8 cellular contexts compared by ENCODE assay signal in genomic region chr12:50132505-50133135, GRCh38. TPM values are rescaled to one million over a fixed set of nuclear protein-coding genes. Genes with fewer than 3 reads are reported as not detected.
A peak's percentile ranks its signal among the peaks of the same experiment; 100 is the strongest.
DNase-seq lines count a peak whose midpoint lies in the region; ATAC-seq and TF ChIP-seq lines count a peak whose summit lies in the region.

No MANE protein-coding gene starts in this region.

- no peaks in the 10 kb centered on the region for H3K9me3 ChIP-seq in breast epithelium
- no peaks in the 10 kb centered on the region for H3K9me3 ChIP-seq in mucosa of descending colon

- TF ChIP-seq CTCF in breast epithelium (IDR thresholded peaks at IDR 0.05) (peak in 2 of 3 donors; percentile 30 to 60), mucosa of descending colon (IDR thresholded peaks at IDR 0.05) (no peak)

- H3K27me3 ChIP-seq in breast epithelium, result no peaks in the 10 kb centered on the region

- peak; percentile 73 for ATAC-seq in mucosa of descending colon
- no peak for ATAC-seq in HG03342 (IDR thresholded peaks at IDR 0.05; ENCODE audit: unreplicated experiment)

- peak; percentile 38 for DNase-seq in NCI-H2227 (lab: John Stamatoyannopoulos, UW; ENCODE audit: unreplicated experiment)
- DNase-seq in NCI-H2227 treated with DMSO at 0.1 percent for 48 hours (lab: John Stamatoyannopoulos, UW), result no peak
- DNase-seq in NCI-H2171 treated with DMSO at 0.1 percent for 48 hours (lab: John Stamatoyannopoulos, UW), result peak; percentile 58
- no peak for DNase-seq in breast epithelium (ENCODE audit: low spot score in 2 of 2)
- DNase-seq in mucosa of descending colon, result peak in 1 of 3 donors; percentile 21
- no peak for DNase-seq in A172 (ENCODE audit: low spot score)
- DNase-seq in mucosa of gallbladder (ENCODE audit: low spot score), result no peak

- no peaks in the 10 kb centered on the region for H3K4me1 ChIP-seq in breast epithelium
- no peaks in the 10 kb centered on the region for H3K4me1 ChIP-seq in mucosa of descending colon (ENCODE audit: low read depth)

- H3K4me3 ChIP-seq in breast epithelium (no peak overlapping the region), mucosa of descending colon (no peak overlapping the region)

- H3K36me3 ChIP-seq in breast epithelium (no peaks in the 10 kb centered on the region), mucosa of descending colon (ENCODE audit: low read depth) (no peaks in the 10 kb centered on the region)

- no peak overlapping the region for H3K27ac ChIP-seq in breast epithelium

- intact Hi-C loops in breast epithelium (cut with DNase I; ENCODE audit: low total_unique reads) (no loop called here), mucosa of descending colon (cut with DNase I, micrococcal nuclease) (no loop called here)

- TF ChIP-seq POLR2A in breast epithelium (IDR thresholded peaks at IDR 0.05), result no peak

RNA-seq across cellular contexts. Expression of gene COX14, which starts 20.6 kb away (rescaled TPM):
- total RNA-seq in breast epithelium (100 to 1,000 TPM in 1 of 3 donors, 10 to 100 TPM in 2; 66.7 to 139 (median 95.4) TPM), mucosa of descending colon (10 to 100 TPM; 72.2 to 89.8 (median 74.9) TPM), mucosa of gallbladder (80.5 TPM)
- total RNA-seq in A172 (2014; rRNA removed; shearing (Covaris generic)), result 49.7 and 76.4 TPM in 2 replicates

RNA-seq across cellular contexts. Expression of gene GPD1, which starts 28.8 kb away (rescaled TPM):
- 1,000 to 10,000 TPM in 1 of 3 donors, 100 to 1,000 TPM in 2; 235 to 4,731 (median 280) TPM for total RNA-seq in breast epithelium
- 1 to 10 TPM; 1.7 to 4.1 (median 1.9) TPM for total RNA-seq in mucosa of descending colon
- 0.29 and 3.8 TPM in 2 replicates for total RNA-seq in A172 (2014; rRNA removed; shearing (Covaris generic))
- 21.5 TPM for total RNA-seq in mucosa of gallbladder

RNA-seq across cellular contexts. Expression of gene CERS5, which starts 34.5 kb away (rescaled TPM):
- 10 to 100 TPM; 25.0 to 40.1 (median 32.4) TPM for total RNA-seq in breast epithelium
- 10 to 100 TPM; 21.0 to 26.2 (median 23.0) TPM for total RNA-seq in mucosa of descending colon
- total RNA-seq in A172 (2014; rRNA removed; shearing (Covaris generic)), result 18.9 and 19.2 TPM in 2 replicates
- total RNA-seq in mucosa of gallbladder, result 37.9 TPM

RNA-seq across cellular contexts. Expression of gene SMARCD1, which starts 47.5 kb away (rescaled TPM):
- total RNA-seq in breast epithelium, result 10 to 100 TPM; 50.6 to 56.7 (median 51.5) TPM
- total RNA-seq in mucosa of descending colon, result 10 to 100 TPM; 34.2 to 44.9 (median 38.9) TPM
- total RNA-seq in A172 (2014; rRNA removed; shearing (Covaris generic)), result 57.4 and 93.9 TPM in 2 replicates
- 49.5 TPM for total RNA-seq in mucosa of gallbladder

Comparison
In these comparisons a context has a peak if more than half of its experiments do, and no peak if none do; other contexts are left out.
1. DNase-seq: peak in NCI-H2227 (single experiment) and NCI-H2171 treated with DMSO at 0.1 percent for 48 hours (single experiment); none in NCI-H2227 treated with DMSO at 0.1 percent for 48 hours (single experiment), breast epithelium (0 of 2), A172 (single experiment) and mucosa of gallbladder (single experiment).
2. RNA of gene GPD1, which starts 28.8 kb away (total RNA-seq): 235 to 4,731 TPM in breast epithelium; 21.5 TPM in mucosa of gallbladder (single experiment), 0.29 to 3.8 TPM in A172 and 1.7 to 4.1 TPM in mucosa of descending colon; every median in the first group is over 10 times any median in the second.